In genomic region chr7:151038951-151039849, GRCh38 we compare ENCODE assay signal across 6 cellular contexts.
DNase-seq lines count a peak whose midpoint lies in the region; ATAC-seq lines count a peak whose summit lies in the region.

No MANE protein-coding gene starts in this region.

- no peak for ATAC-seq in GM19035 (IDR thresholded peaks at IDR 0.05; ENCODE audit: unreplicated experiment)

- DNase-seq in NCI-H146 (lab: John Stamatoyannopoulos, UW) = peak; percentile 36
- DNase-seq in NCI-H146 treated with DMSO at 0.1 percent for 48 hours (lab: John Stamatoyannopoulos, UW; ENCODE audit: unreplicated experiment) = no peak
- peak; percentile 46 for DNase-seq in activated CD4-positive, alpha-beta T cell treated with anti-CD3 and anti-CD28 coated beads for 1 hour
- DNase-seq in foreskin melanocyte = peak; percentile 52
- DNase-seq in stimulated activated CD4-positive, alpha-beta T cell treated with anti-CD3 and anti-CD28 coated beads, Interleukin-4, amount 100 ng/mL, for 48 hours (ENCODE audit: low read depth in 2 of 2) = peak; percentile 70 to 76
